8 cellular contexts compared by ENCODE assay signal in the genomic region with DNA sequence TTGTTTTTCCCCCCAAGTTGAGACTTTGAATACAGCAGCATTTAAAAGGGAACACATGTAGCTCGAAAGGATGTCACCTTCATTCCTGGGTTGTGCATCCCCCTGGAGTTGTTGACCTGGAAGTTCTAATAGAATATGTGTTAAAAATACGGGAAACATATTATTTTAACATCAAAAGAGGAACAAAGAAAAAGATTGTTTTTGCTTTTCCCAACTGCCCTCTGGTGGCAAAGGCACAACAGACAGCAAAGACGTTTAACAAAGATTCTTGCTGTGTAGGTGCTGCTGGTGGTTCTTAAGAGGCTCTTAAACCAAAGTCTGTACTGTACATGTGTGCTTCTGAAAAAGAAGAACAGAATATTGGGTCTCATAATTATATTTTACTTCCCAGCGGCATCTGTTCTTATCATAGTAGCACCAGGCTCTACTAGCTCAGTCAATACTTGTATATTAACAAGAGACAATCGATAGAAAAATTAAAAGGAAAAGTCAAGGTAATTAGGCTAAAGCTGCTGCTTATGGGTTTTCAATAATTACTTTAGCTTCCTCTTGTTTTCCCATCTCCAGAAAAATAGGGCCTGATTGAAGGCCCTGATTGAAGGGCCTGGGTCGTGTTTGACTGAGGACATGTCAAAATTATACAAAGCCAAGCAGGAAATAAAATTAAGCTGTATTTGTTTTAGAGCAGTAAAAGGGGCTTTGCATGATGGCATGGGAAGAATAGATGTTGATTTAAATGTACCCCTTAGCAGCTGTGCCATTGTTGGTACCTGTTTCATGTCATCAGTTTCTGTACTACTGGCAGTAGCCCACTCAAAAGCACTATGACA.
DNase-seq lines count a peak whose midpoint lies in the region; ATAC-seq and TF ChIP-seq lines count a peak whose summit lies in the region.

No MANE protein-coding gene starts in this region.

- no peak overlapping the region for H3K4me3 ChIP-seq in DOHH2 (ENCODE audit: low read length)
- H3K4me3 ChIP-seq in mesendoderm (ENCODE audit: low read length): no peak overlapping the region

- no peak overlapping the region for H3K23ac ChIP-seq in mesendoderm (ENCODE audit: low read length)

- no peak overlapping the region for H2BK15ac ChIP-seq in mesendoderm (replicated peaks; ENCODE audit: low read depth)

- H3K56ac ChIP-seq in mesendoderm (ENCODE audit: low read length): no peak overlapping the region

- H3K79me2 ChIP-seq in DOHH2 (ENCODE audit: control insufficient read depth, low read length) (no peaks in the 10 kb centered on the region), mesendoderm (ENCODE audit: control insufficient read depth, insufficient read depth, low read length) (no peaks in the 10 kb centered on the region)

- H4K8ac ChIP-seq in mesendoderm (ENCODE audit: low read depth, low read length): no peak overlapping the region

- H3K36me3 Mint-ChIP-seq in mesothelial cell of epicardium: no peaks in the 10 kb centered on the region
- peaks cover 2% of the 10 kb centered on the region for H3K36me3 Mint-ChIP-seq in T-helper 17 cell (ENCODE audit: low read depth)

- TF ChIP-seq CTCF in DOHH2 (IDR thresholded peaks at IDR 0.05; ENCODE audit: low read depth, low read length, poor library complexity, severe bottlenecking) (peak; percentile 58), LNCAP (IDR thresholded peaks at IDR 0.05) (peak; percentile 61), mesothelial cell of epicardium (IDR thresholded peaks at IDR 0.05; ENCODE audit: unreplicated experiment) (no peak)

- ATAC-seq in T-helper 17 cell: no peak

- H3K4me3 Mint-ChIP-seq in mesothelial cell of epicardium (no peak overlapping the region), T-helper 17 cell (no peak overlapping the region)

- no peak overlapping the region for H3K27ac ChIP-seq in DOHH2 (ENCODE audit: low read depth, low read length)
- no peak overlapping the region for H3K27ac ChIP-seq in mesendoderm (ENCODE audit: low read depth, low read length)

- no peaks in the 10 kb centered on the region for H3K4me1 ChIP-seq in DOHH2 (ENCODE audit: control insufficient read depth, low read length)
- H3K4me1 ChIP-seq in mesendoderm (ENCODE audit: control insufficient read depth, low read depth, low read length): no peaks in the 10 kb centered on the region

- no peaks in the 10 kb centered on the region for H4K20me1 ChIP-seq in DOHH2 (ENCODE audit: control insufficient read depth, insufficient read depth, low read depth, low read length)

- H3K36me3 ChIP-seq in DOHH2 (ENCODE audit: control insufficient read depth, low read length): no peaks in the 10 kb centered on the region
- H3K36me3 ChIP-seq in mesendoderm (ENCODE audit: control insufficient read depth, insufficient read depth, low read length): no peaks in the 10 kb centered on the region

- H3F3A ChIP-seq in DOHH2 (ENCODE audit: control insufficient read depth, insufficient read depth): no peaks in the 10 kb centered on the region

- no peak overlapping the region for H2BK5ac ChIP-seq in mesendoderm (ENCODE audit: low read length)

- H2BK120ac ChIP-seq in mesendoderm (ENCODE audit: low read depth, low read length): no peak overlapping the region

- H3K9me3 Mint-ChIP-seq in mesothelial cell of epicardium: no peaks in the 10 kb centered on the region

- H3K4me2 ChIP-seq in DOHH2 (ENCODE audit: low read length): no peak overlapping the region
- no peak overlapping the region for H3K4me2 ChIP-seq in mesendoderm (ENCODE audit: low read length)

- H2AK5ac ChIP-seq in mesendoderm (ENCODE audit: low read length): no peak overlapping the region

- H3K9ac ChIP-seq in mesendoderm (ENCODE audit: low read length): no peak overlapping the region

- H3K4me1 Mint-ChIP-seq in mesothelial cell of epicardium: peaks cover 18% of the 10 kb centered on the region
- H3K4me1 Mint-ChIP-seq in T-helper 17 cell: peaks cover 2% of the 10 kb centered on the region

- no peak overlapping the region for H4K5ac ChIP-seq in mesendoderm (ENCODE audit: low read length)

- H3K27me3 ChIP-seq in DOHH2 (ENCODE audit: control insufficient read depth, low read length) (no peaks in the 10 kb centered on the region), mesendoderm (ENCODE audit: insufficient read depth, low read length, poor library complexity) (no peaks in the 10 kb centered on the region)

- H3K18ac ChIP-seq in mesendoderm (ENCODE audit: low read length): no peak overlapping the region

- H3K9me3 ChIP-seq in DOHH2 (ENCODE audit: control insufficient read depth, insufficient read depth, low read length): no peaks in the 10 kb centered on the region
- H3K9me3 ChIP-seq in T-helper 17 cell (ENCODE audit: control insufficient read depth, low read length, poor library complexity, severe bottlenecking): no peaks in the 10 kb centered on the region

- peak; percentile 38 for DNase-seq in amniotic epithelial cell (ENCODE audit: low read depth)
- peak; percentile 45 for DNase-seq in mesendoderm
- DNase-seq in NCI-H345 (lab: John Stamatoyannopoulos, UW): no peak
- DNase-seq in mesothelial cell of epicardium (ENCODE audit: low spot score in 2 of 2, unreplicated experiment in 2 of 2): no peak
- no peak for DNase-seq in T-helper 17 cell
- DNase-seq in activated naive CD4-positive, alpha-beta T cell treated with anti-CD3 and anti-CD28 coated beads, Interleukin-2, amount 50 U/mL, for 16 hours: no peak

- WGBS in mesendoderm (ENCODE audit: extremely low coverage, insufficient coverage, low lambda C conversion rate): no CpG with 5 or more reads among the region's 6 CpGs

- no peaks in the 10 kb centered on the region for H3K9me2 ChIP-seq in DOHH2 (replicated peaks; ENCODE audit: control insufficient read depth, low read length)

- no peaks in the 10 kb centered on the region for H3K79me1 ChIP-seq in mesendoderm (ENCODE audit: low read length)

- H3K27ac Mint-ChIP-seq in mesothelial cell of epicardium: no peak overlapping the region
- no peak overlapping the region for H3K27ac Mint-ChIP-seq in T-helper 17 cell

- no peak overlapping the region for H3K4ac ChIP-seq in mesendoderm (ENCODE audit: low read depth, low read length)

- H3K27me3 Mint-ChIP-seq in mesothelial cell of epicardium (ENCODE audit: low read depth): no peaks in the 10 kb centered on the region
- no peaks in the 10 kb centered on the region for H3K27me3 Mint-ChIP-seq in T-helper 17 cell

Comparison
In these comparisons a context has a peak if more than half of its experiments do, and no peak if none do; other contexts are left out.
1. DNase-seq: peak in amniotic epithelial cell (single experiment) and mesendoderm (single experiment); none in NCI-H345 (single experiment), mesothelial cell of epicardium (0 of 2), T-helper 17 cell (0 of 3) and activated naive CD4-positive, alpha-beta T cell treated with anti-CD3 and anti-CD28 coated beads, Interleukin-2, amount 50 U/mL, for 16 hours (single experiment).